23 cellular contexts compared by ENCODE assay signal in genomic region chr5:132253008-132253441, GRCh38. TPM values are rescaled to one million over a fixed set of nuclear protein-coding genes. Genes with fewer than 3 reads are reported as not detected.
DNase-seq lines count a peak whose midpoint lies in the region; ATAC-seq and TF ChIP-seq lines count a peak whose summit lies in the region.
"Had no signal": no experiment of that assay in that cellular context is flagged by ENCODE, and none has a peak within 500 bp of the region (broad histone marks: within the 10 kb centered on the region; RNA-seq: fewer than 3 reads in every experiment).

No MANE protein-coding gene starts in this region.

- CTCF ChIA-PET in activated CD4-positive, alpha-beta T cell treated with anti-CD3 and anti-CD28 coated beads for 36 hours (lab: Charles Lee) = interaction anchor here (0.9 to 7.9 kb wide), 2 partner anchors 11 to 15 kb away, joined by 3 to 48 read pairs; no protein-coding TSS in a partner anchor

- no peaks in the 10 kb centered on the region for H3K9me3 Mint-ChIP-seq in activated CD4-positive, alpha-beta T cell treated with anti-CD3 and anti-CD28 coated beads for 36 hours (ENCODE audit: low read depth)
- no peaks in the 10 kb centered on the region for H3K9me3 Mint-ChIP-seq in dendritic cell treated with granulocyte-macrophage colony-stimulating factor and Interleukin-4, amounts not matched to agents 40 ng/mL and 50 ng/mL, for 4 days
- H3K9me3 Mint-ChIP-seq in stimulated activated memory B cell treated with anti-CD40 and anti-IgM and Interleukin-4, amounts not matched to agents 10 μg/mL and 1 μg/mL and 100 μg/mL, for 72 hours = no peaks in the 10 kb centered on the region
- H3K9me3 Mint-ChIP-seq: CD8-positive, alpha-beta T cell; stimulated activated naive CD8-positive, alpha-beta T cell treated with anti-CD3 and anti-CD28 coated beads, Interleukin-15, Interleukin-2, amounts not matched to agents 100 ng/mL and 50 ng/mL, for 24 hours; T-cell had no signal

- H3K27me3 Mint-ChIP-seq in activated CD4-positive, alpha-beta T cell treated with anti-CD3 and anti-CD28 coated beads for 36 hours = peaks cover 6% of the 10 kb centered on the region
- H3K27me3 Mint-ChIP-seq in dendritic cell treated with granulocyte-macrophage colony-stimulating factor and Interleukin-4, amounts not matched to agents 40 ng/mL and 50 ng/mL, for 4 days = peaks cover 37% of the 10 kb centered on the region
- peaks cover 32% of the 10 kb centered on the region for H3K27me3 Mint-ChIP-seq in stimulated activated memory B cell treated with anti-CD40 and anti-IgM and Interleukin-4, amounts not matched to agents 10 μg/mL and 1 μg/mL and 100 μg/mL, for 72 hours

- ATAC-seq in activated CD4-positive, alpha-beta T cell treated with anti-CD3 and anti-CD28 coated beads for 36 hours = no peak
- ATAC-seq in HG03378 (IDR thresholded peaks at IDR 0.05; ENCODE audit: unreplicated experiment) (no peak), GM18873 (IDR thresholded peaks at IDR 0.05; ENCODE audit: low FRiP score, unreplicated experiment) (no peak)
- ATAC-seq in stimulated activated memory B cell treated with anti-CD40 and anti-IgM and Interleukin-4, amounts not matched to agents 10 μg/mL and 1 μg/mL and 100 μg/mL, for 72 hours = no peak
- ATAC-seq: activated CD8-positive, alpha-beta T cell treated with anti-CD3 and anti-CD28 coated beads, Interleukin-2, amount 10 ng/mL, durations not matched to agents 7 days and 5 days; CD8-positive, alpha-beta T cell; lower lobe of right lung; naive thymus-derived CD4-positive, alpha-beta T cell; psoas muscle; T-cell had no signal

- no peak for TF ChIP-seq CTCF in tibial artery (IDR thresholded peaks at IDR 0.05)

- H3K4me3 Mint-ChIP-seq in activated CD4-positive, alpha-beta T cell treated with anti-CD3 and anti-CD28 coated beads for 36 hours = no peak overlapping the region
- H3K4me3 Mint-ChIP-seq in dendritic cell treated with granulocyte-macrophage colony-stimulating factor and Interleukin-4, amounts not matched to agents 40 ng/mL and 50 ng/mL, for 4 days = no peak overlapping the region
- no peak overlapping the region for H3K4me3 Mint-ChIP-seq in stimulated activated memory B cell treated with anti-CD40 and anti-IgM and Interleukin-4, amounts not matched to agents 10 μg/mL and 1 μg/mL and 100 μg/mL, for 72 hours
- H3K4me3 Mint-ChIP-seq: activated CD8-positive, alpha-beta T cell treated with anti-CD3 and anti-CD28 coated beads, Interleukin-2, amount 10 ng/mL, durations not matched to agents 7 days and 5 days; CD8-positive, alpha-beta T cell; naive thymus-derived CD4-positive, alpha-beta T cell; stimulated activated naive CD8-positive, alpha-beta T cell treated with anti-CD3 and anti-CD28 coated beads, Interleukin-15, Interleukin-2, amounts not matched to agents 100 ng/mL and 50 ng/mL, for 24 hours; T-cell had no signal

- no peaks in the 10 kb centered on the region for H3K27me3 ChIP-seq in tibial artery
- H3K27me3 ChIP-seq: Peyer's patch, vagina had no signal

- no peak overlapping the region for H3K4me3 ChIP-seq in tibial artery
- H3K4me3 ChIP-seq: lower lobe of right lung, Peyer's patch, psoas muscle, vagina had no signal

- H3K9me3 ChIP-seq in tibial artery = no peaks in the 10 kb centered on the region
- H3K9me3 ChIP-seq: lower lobe of right lung, Peyer's patch, psoas muscle, vagina had no signal

- no peaks in the 10 kb centered on the region for H3K36me3 Mint-ChIP-seq in activated CD4-positive, alpha-beta T cell treated with anti-CD3 and anti-CD28 coated beads for 36 hours (ENCODE audit: low read depth)
- H3K36me3 Mint-ChIP-seq in dendritic cell treated with granulocyte-macrophage colony-stimulating factor and Interleukin-4, amounts not matched to agents 40 ng/mL and 50 ng/mL, for 4 days (ENCODE audit: low read depth) = no peaks in the 10 kb centered on the region
- H3K36me3 Mint-ChIP-seq in stimulated activated memory B cell treated with anti-CD40 and anti-IgM and Interleukin-4, amounts not matched to agents 10 μg/mL and 1 μg/mL and 100 μg/mL, for 72 hours = no peaks in the 10 kb centered on the region
- H3K36me3 Mint-ChIP-seq: CD8-positive, alpha-beta T cell; naive thymus-derived CD4-positive, alpha-beta T cell; T-cell had no signal

- no peaks in the 10 kb centered on the region for H3K4me1 Mint-ChIP-seq in activated CD4-positive, alpha-beta T cell treated with anti-CD3 and anti-CD28 coated beads for 36 hours
- H3K4me1 Mint-ChIP-seq in dendritic cell treated with granulocyte-macrophage colony-stimulating factor and Interleukin-4, amounts not matched to agents 40 ng/mL and 50 ng/mL, for 4 days (ENCODE audit: low read depth) = peaks cover 24% of the 10 kb centered on the region
- H3K4me1 Mint-ChIP-seq in stimulated activated memory B cell treated with anti-CD40 and anti-IgM and Interleukin-4, amounts not matched to agents 10 μg/mL and 1 μg/mL and 100 μg/mL, for 72 hours = no peaks in the 10 kb centered on the region
- H3K4me1 Mint-ChIP-seq: T-cell had no signal

- peak overlapping the region; percentile 62 to 95 for H3K27ac ChIP-seq in tibial artery
- H3K27ac ChIP-seq: lower lobe of right lung, Peyer's patch, psoas muscle, vagina had no signal

- no peak overlapping the region for H3K27ac Mint-ChIP-seq in activated CD4-positive, alpha-beta T cell treated with anti-CD3 and anti-CD28 coated beads for 36 hours
- H3K27ac Mint-ChIP-seq in dendritic cell treated with granulocyte-macrophage colony-stimulating factor and Interleukin-4, amounts not matched to agents 40 ng/mL and 50 ng/mL, for 4 days = peak overlapping the region; percentile 25
- H3K27ac Mint-ChIP-seq in stimulated activated memory B cell treated with anti-CD40 and anti-IgM and Interleukin-4, amounts not matched to agents 10 μg/mL and 1 μg/mL and 100 μg/mL, for 72 hours = no peak overlapping the region
- H3K27ac Mint-ChIP-seq: activated CD8-positive, alpha-beta T cell treated with anti-CD3 and anti-CD28 coated beads, Interleukin-2, amount 10 ng/mL, durations not matched to agents 7 days and 5 days; CD8-positive, alpha-beta T cell; naive thymus-derived CD4-positive, alpha-beta T cell; stimulated activated naive CD8-positive, alpha-beta T cell treated with anti-CD3 and anti-CD28 coated beads, Interleukin-15, Interleukin-2, amounts not matched to agents 100 ng/mL and 50 ng/mL, for 24 hours; T-cell had no signal

- POLR2A ChIA-PET in activated CD4-positive, alpha-beta T cell treated with anti-CD3 and anti-CD28 coated beads for 36 hours (lab: Charles Lee) = no interaction called here

- peak; percentile 2 for DNase-seq in activated CD4-positive, alpha-beta T cell treated with anti-CD3 and anti-CD28 coated beads for 36 hours
- no peak for DNase-seq in activated CD4-positive, alpha-beta T cell treated with anti-CD3 and anti-CD28 coated beads, Interleukin-2, amount 50 U/mL, for 48 hours
- peak; percentile 66 for DNase-seq in HT-29 (ENCODE audit: low spot score)
- no peak for DNase-seq in tibial artery
- DNase-seq: activated CD8-positive, alpha-beta T cell treated with anti-CD3 and anti-CD28 coated beads, Interleukin-2, amount 10 ng/mL, durations not matched to agents 7 days and 5 days; CD8-positive, alpha-beta T cell; cortex of kidney; erythroblast; glutamatergic neuron; Kasumi-1; lower lobe of right lung; naive thymus-derived CD4-positive, alpha-beta T cell; NCI-H1436 treated with DMSO at 0.1 percent for 48 hours; psoas muscle had no signal

- peaks cover 0 to 35% (median 25%) of the 10 kb centered on the region in 4 donors for H3K4me1 ChIP-seq in tibial artery

- H3K36me3 ChIP-seq in tibial artery = no peaks in the 10 kb centered on the region
- H3K36me3 ChIP-seq: lower lobe of right lung, Peyer's patch, vagina had no signal

- intact Hi-C loops in activated CD4-positive, alpha-beta T cell treated with anti-CD3 and anti-CD28 coated beads for 36 hours (cut with DNase I, micrococcal nuclease) = no loop called here
- intact Hi-C loops in dendritic cell treated with granulocyte-macrophage colony-stimulating factor and Interleukin-4, amounts not matched to agents 40 ng/mL and 50 ng/mL, for 4 days (cut with micrococcal nuclease) = no loop called here
- intact Hi-C loops in tibial artery (cut with DNase I; ENCODE audit: low total_unique reads) = no loop called here

RNA-seq across cellular contexts. Expression of gene PDLIM4, which starts 4.5 kb away (rescaled TPM):
- total RNA-seq in activated CD4-positive, alpha-beta T cell treated with anti-CD3 and anti-CD28 coated beads for 36 hours = under 1 TPM; 0.21 to 0.23 TPM
- 0.99 and 1.6 TPM in 2 replicates for total RNA-seq in HT-29 (2014; rRNA removed; shearing (Covaris generic))
- total RNA-seq: activated CD8-positive, alpha-beta T cell treated with anti-CD3 and anti-CD28 coated beads, Interleukin-2, amount 10 ng/mL, durations not matched to agents 7 days and 5 days; CD8-positive, alpha-beta T cell; NCI-H460; T-cell had no signal

RNA-seq across cellular contexts. Expression of gene P4HA2, which starts 25.4 kb away (rescaled TPM):
- 1 to 10 TPM; 6.1 to 8.9 TPM for total RNA-seq in activated CD4-positive, alpha-beta T cell treated with anti-CD3 and anti-CD28 coated beads for 36 hours
- total RNA-seq in HT-29 (2014; rRNA removed; shearing (Covaris generic)) = 20.4 and 20.5 TPM in 2 replicates
- total RNA-seq: CD8-positive, alpha-beta T cell had no signal

RNA-seq across cellular contexts. Expression of gene SLC22A4, which starts 41.2 kb away (rescaled TPM):
- 1 to 10 TPM in 1 of 2 experiments, under 1 TPM in 1; 0.66 to 1.1 TPM for total RNA-seq in activated CD4-positive, alpha-beta T cell treated with anti-CD3 and anti-CD28 coated beads for 36 hours
- 0.20 and 0.26 TPM in 2 replicates for total RNA-seq in HT-29 (2014; rRNA removed; shearing (Covaris generic))
- total RNA-seq: activated CD8-positive, alpha-beta T cell treated with anti-CD3 and anti-CD28 coated beads, Interleukin-2, amount 10 ng/mL, durations not matched to agents 7 days and 5 days had no signal

Comparison
In these comparisons a context has a peak if more than half of its experiments do, and no peak if none do; other contexts are left out.
1. DNase-seq: peak in activated CD4-positive, alpha-beta T cell treated with anti-CD3 and anti-CD28 coated beads for 36 hours (single experiment) and HT-29 (single experiment); none in activated CD4-positive, alpha-beta T cell treated with anti-CD3 and anti-CD28 coated beads, Interleukin-2, amount 50 U/mL, for 48 hours (0 of 2) and tibial artery (0 of 2).